ENCODE assay signal across 15 cellular contexts in the genomic region with DNA sequence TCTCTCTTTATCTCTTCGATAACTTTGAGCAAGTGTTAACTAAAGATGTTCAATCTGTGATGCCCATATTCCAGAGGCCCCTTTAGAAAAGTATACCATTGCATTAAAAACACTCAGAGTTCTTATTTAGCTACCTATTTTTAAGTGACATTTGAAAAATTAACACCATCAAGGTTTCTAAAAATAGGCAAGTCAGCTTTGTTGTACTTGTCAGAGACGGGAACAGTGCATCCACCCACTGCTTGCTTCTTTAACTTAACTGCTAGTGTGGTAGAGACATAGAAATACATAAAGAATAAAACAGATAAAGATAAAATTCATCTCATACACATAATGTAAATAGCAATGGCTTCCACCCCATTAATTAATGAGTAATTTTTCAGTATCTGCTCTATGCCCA.
"Had no signal": no experiment of that assay in that cellular context is flagged by ENCODE, and none has a peak within 500 bp of the region (broad histone marks: within the 10 kb centered on the region; RNA-seq: fewer than 3 reads in every experiment).

No MANE protein-coding gene starts in this region.

- H3K4me1 ChIP-seq: foreskin keratinocyte, lower lobe of right lung, pancreas, prostate gland, spleen had no signal

- H3K27me3 ChIP-seq: foreskin keratinocyte, hepatocyte, pancreas had no signal

- H3K4me3 ChIP-seq: coronary artery, hepatocyte, lower lobe of right lung, pancreas, prostate gland, spleen, thoracic aorta had no signal

- H3K9me3 ChIP-seq: lower lobe of right lung, pancreas, prostate gland, spleen, thoracic aorta had no signal

- H3K27ac ChIP-seq: coronary artery, foreskin keratinocyte, hepatocyte, lower lobe of right lung, pancreas, prostate gland, spleen, thoracic aorta had no signal

- DNase-seq: central memory CD4-positive, alpha-beta T cell; foreskin keratinocyte; kidney glomerular epithelial cell; lower lobe of right lung; occipital lobe; pancreas; spleen; stimulated activated CD4-positive, alpha-beta T cell treated with anti-CD3 and anti-CD28 coated beads, Interleukin-15, amount 100 ng/mL, for 24 hours; stimulated activated CD4-positive, alpha-beta T cell treated with anti-CD3 and anti-CD28 coated beads, Interleukin-1b, Interleukin-23, amount 100 ng/mL, for 48 hours; stimulated activated CD4-positive, alpha-beta T cell treated with anti-CD3 and anti-CD28 coated beads, Interleukin-4, amount 100 ng/mL, for 24 hours; trophoblast cell had no signal

- H3K36me3 ChIP-seq: lower lobe of right lung, pancreas, prostate gland, spleen, thoracic aorta had no signal
